ENCODE assay signal across 8 cellular contexts in genomic region chr2:20675701-20676352, GRCh38. TPM values are rescaled to one million over a fixed set of nuclear protein-coding genes. Genes with fewer than 3 reads are reported as not detected.
DNase-seq lines count a peak whose midpoint lies in the region; ATAC-seq, FAIRE-seq and TF ChIP-seq lines count a peak whose summit lies in the region.

No MANE protein-coding gene starts in this region.

- ATAC-seq in GM18499 (IDR thresholded peaks at IDR 0.05; ENCODE audit: insufficient read depth, unreplicated experiment) (peak; percentile 32), GM21367 (IDR thresholded peaks at IDR 0.05; ENCODE audit: unreplicated experiment) (peak; percentile 61), HG03457 (IDR thresholded peaks at IDR 0.05; ENCODE audit: unreplicated experiment) (peak; percentile 43), omental fat pad (ENCODE audit: low FRiP score) (no peak), gastrocnemius medialis (no peak)

- no peak for TF ChIP-seq CTCF in ascending aorta (IDR thresholded peaks at IDR 0.05)
- TF ChIP-seq CTCF in omental fat pad (IDR thresholded peaks at IDR 0.05), result no peak
- TF ChIP-seq CTCF in gastrocnemius medialis (IDR thresholded peaks at IDR 0.05 in 4 of 5, conservative IDR thresholded peaks at IDR 0.05 in 1 of 5), result no peak

- peak overlapping the region; percentile 83 to 86 for H3K27ac ChIP-seq in ascending aorta
- peak overlapping the region in 1 of 2 donors; percentile 47 for H3K27ac ChIP-seq in small intestine (ENCODE audit: low read depth in 1 of 2, low read length in 1 of 2)
- H3K27ac ChIP-seq in gastrocnemius medialis, result no peak overlapping the region

- no peak for TF ChIP-seq POLR2A in gastrocnemius medialis (IDR thresholded peaks at IDR 0.05)

- H3K36me3 ChIP-seq in ascending aorta (peaks cover 6 to 14% of the 10 kb centered on the region in 2 donors), small intestine (ENCODE audit: control insufficient read depth in 2 of 2, insufficient read depth in 2 of 2, low read length in 2 of 2) (no peaks in the 10 kb centered on the region), gastrocnemius medialis (no peaks in the 10 kb centered on the region)

- intact Hi-C loops in ascending aorta (cut with DNase I), result loop anchor here (1.0 kb wide), 2 partner anchors 9 to 15 kb away; partner anchors contain the start of gene GDF7
- intact Hi-C loops in gastrocnemius medialis (cut with DNase I; ENCODE audit: low total_unique reads), result no loop called here

- WGBS in small intestine, 3 donors, result 14 to 61% (median 35%) methylated on average over 6 of the region's 6 CpGs

- peaks cover 27 to 59% of the 10 kb centered on the region in 2 donors for H3K4me1 ChIP-seq in ascending aorta
- H3K4me1 ChIP-seq in small intestine (ENCODE audit: control insufficient read depth in 2 of 2, insufficient read depth in 1 of 2, low read depth in 1 of 2, low read length in 1 of 2), result no peaks in the 10 kb centered on the region
- no peaks in the 10 kb centered on the region for H3K4me1 ChIP-seq in gastrocnemius medialis

- no peaks in the 10 kb centered on the region for H3K9me3 ChIP-seq in ascending aorta
- no peaks in the 10 kb centered on the region for H3K9me3 ChIP-seq in small intestine (ENCODE audit: control insufficient read depth, low read depth)
- H3K9me3 ChIP-seq in gastrocnemius medialis, result no peaks in the 10 kb centered on the region

- in situ Hi-C loops in gastrocnemius medialis (cut with MboI; ENCODE audit: low sequenced_read_pairs in 4 of 4), result loop anchor here in 1 of 4 donors (25.0 kb wide), 1 partner anchor 436 kb away; the partner anchor contains the start of gene TDRD15

- FAIRE-seq in small intestine (lab: Jason Lieb, UNC), result no peak

- no peaks in the 10 kb centered on the region for H3K27me3 ChIP-seq in ascending aorta
- peaks cover 1 to 24% of the 10 kb centered on the region in 2 donors for H3K27me3 ChIP-seq in small intestine (ENCODE audit: control insufficient read depth in 2 of 2, insufficient read depth in 2 of 2, low read length in 2 of 2)
- H3K27me3 ChIP-seq in gastrocnemius medialis, result peaks cover 21 to 37% (median 32%) of the 10 kb centered on the region in 3 donors

- H3K4me3 ChIP-seq in ascending aorta (peak overlapping the region in 1 of 2 donors; percentile 10), small intestine (ENCODE audit: low read depth in 1 of 2, low read length in 2 of 2) (no peak overlapping the region), gastrocnemius medialis (no peak overlapping the region)

- DNase-seq in ascending aorta (ENCODE audit: low spot score in 2 of 2), result no peak
- DNase-seq in small intestine, result peak; percentile 71
- DNase-seq in omental fat pad (ENCODE audit: low spot score), result no peak
- no peak for DNase-seq in stimulated activated CD4-positive, alpha-beta T cell treated with anti-CD3 and anti-CD28 coated beads, Interleukin-12 subunit alpha, Interleukin-12 subunit beta, amount 100 ng/mL, for 4 hours
- no peak for DNase-seq in gastrocnemius medialis

RNA-seq across cellular contexts. Expression of gene GDF7, which starts 8.9 kb away (rescaled TPM):
- total RNA-seq in ascending aorta, result 11.6 TPM
- polyA plus RNA-seq in small intestine, result under 1 TPM in 1 of 3 donors, not detected in 2; 0.16 TPM
- total RNA-seq in omental fat pad, result 1 to 10 TPM in 1 of 4 donors, under 1 TPM in 3; 0.12 to 1.1 (median 0.25) TPM
- total RNA-seq in gastrocnemius medialis, result under 1 TPM in 3 of 4 donors, not detected in 1; 0.02 to 0.10 (median 0.07) TPM

RNA-seq across cellular contexts. Expression of gene HS1BP3, which starts 24.9 kb away (rescaled TPM):
- total RNA-seq in ascending aorta (40.0 TPM), omental fat pad (10 to 100 TPM; 17.7 to 30.3 (median 22.8) TPM), gastrocnemius medialis (10 to 100 TPM; 16.6 to 26.9 (median 19.4) TPM)
- polyA plus RNA-seq in small intestine, result 10 to 100 TPM; 18.5 to 23.5 (median 23.2) TPM

Comparison
In these comparisons a context has a peak if more than half of its experiments do, and no peak if none do; other contexts are left out.
1. ATAC-seq: peak in GM18499 (single experiment), GM21367 (single experiment) and HG03457 (single experiment); none in omental fat pad (single experiment) and gastrocnemius medialis (0 of 2).
2. H3K27ac ChIP-seq: peak in ascending aorta (2 of 2); none in gastrocnemius medialis (0 of 4).